Comparison of ENCODE assay signal across 9 cellular contexts in genomic region chr14:92456215-92457017, GRCh38. TPM values are rescaled to one million over a fixed set of nuclear protein-coding genes. Genes with fewer than 3 reads are reported as not detected.
A peak's percentile ranks its signal among the peaks of the same experiment; 100 is the strongest.
DNase-seq lines count a peak whose midpoint lies in the region; ATAC-seq, FAIRE-seq and TF ChIP-seq lines count a peak whose summit lies in the region.
"Had no signal": no experiment of that assay in that cellular context is flagged by ENCODE, and none has a peak within 500 bp of the region (broad histone marks: within the 10 kb centered on the region; RNA-seq: fewer than 3 reads in every experiment).

No MANE protein-coding gene starts in this region.

- H3K27me3 Mint-ChIP-seq in Caco-2 (ENCODE audit: insufficient read depth, unreplicated experiment) (no peaks in the 10 kb centered on the region), MCF 10A (ENCODE audit: insufficient read depth, unreplicated experiment) (no peaks in the 10 kb centered on the region)

- H3K27ac Mint-ChIP-seq in Caco-2 (ENCODE audit: unreplicated experiment) (no peak overlapping the region), MCF 10A (ENCODE audit: low read depth, unreplicated experiment) (no peak overlapping the region)

- intact Hi-C loops in Caco-2 (cut with micrococcal nuclease; ENCODE audit: unreplicated experiment) (no loop called here), MCF 10A (cut with micrococcal nuclease) (loop anchor here (1.0 to 5.0 kb wide), 4 partner anchors 151 to 321 kb away; no protein-coding TSS in a partner anchor), kidney (cut with DNase I) (no loop called here)

- BruUV-seq in Caco-2 (replicated peaks; lab: Mats Ljungman, UMichigan), result no TSS peak
- BruUV-seq in MCF 10A (replicated peaks; lab: Mats Ljungman, UMichigan), result no TSS peak

- CTCF ChIA-PET in Caco-2 (lab: Charles Lee), result no interaction called here
- CTCF ChIA-PET in MCF 10A (lab: Yijun Ruan, JAX), result interaction anchor here (0.6 to 1.6 kb wide), 5 partner anchors 9 to 394 kb away, joined by 3 to 7 read pairs (median 3); no protein-coding TSS in a partner anchor

- H3K9me3 ChIP-seq in Caco-2, result no peaks in the 10 kb centered on the region
- H3K9me3 ChIP-seq in kidney (ENCODE audit: control insufficient read depth in 1 of 2, low read length in 2 of 2), result no peaks in the 10 kb centered on the region
- no peaks in the 10 kb centered on the region for H3K9me3 ChIP-seq in tibial nerve

- FAIRE-seq in kidney (lab: Jason Lieb, UNC), result no peak

- no peak for TF ChIP-seq POLR2A in tibial nerve (IDR thresholded peaks at IDR 0.05)

- H3K36me3 Mint-ChIP-seq in Caco-2 (ENCODE audit: insufficient read depth, unreplicated experiment), result no peaks in the 10 kb centered on the region
- H3K36me3 Mint-ChIP-seq in MCF 10A (ENCODE audit: insufficient read depth, unreplicated experiment), result no peaks in the 10 kb centered on the region
- H3K36me3 Mint-ChIP-seq: naive B cell had no signal

- H3K9me3 Mint-ChIP-seq in Caco-2 (ENCODE audit: unreplicated experiment) (no peaks in the 10 kb centered on the region), MCF 10A (ENCODE audit: unreplicated experiment) (no peaks in the 10 kb centered on the region)

- peak; percentile 38 to 47 for TF ChIP-seq CTCF in Caco-2 (IDR thresholded peaks at IDR 0.05; ENCODE audit: insufficient read depth in 1 of 2, low read depth in 1 of 2, low read length in 1 of 2, severe bottlenecking in 1 of 2, unreplicated experiment in 1 of 2)
- TF ChIP-seq CTCF in MCF 10A (IDR thresholded peaks at IDR 0.05; ENCODE audit: unreplicated experiment), result peak; percentile 50
- peak; percentile 57 for TF ChIP-seq CTCF in kidney (IDR thresholded peaks at IDR 0.05; ENCODE audit: borderline replicate concordance, extremely low read depth, insufficient read depth)
- TF ChIP-seq CTCF in tibial nerve (IDR thresholded peaks at IDR 0.05), result peak; percentile 56 to 81 (median 74)

- DNase-seq in Caco-2 (peak in 1 of 2 experiments; percentile 59), NOMO-1 (lab: John Stamatoyannopoulos, UW; ENCODE audit: unreplicated experiment in 2 of 2) (peak; percentile 84 to 89), MCF 10A (ENCODE audit: unreplicated experiment) (peak; percentile 63), kidney (no peak), tibial nerve (ENCODE audit: low spot score in 2 of 2) (peak in 1 of 2 donors; percentile 58)
- DNase-seq: naive B cell had no signal

- H3K4me3 ChIP-seq in Caco-2 (ENCODE audit: low read depth, low read length), result no peak overlapping the region
- H3K4me3 ChIP-seq in kidney (ENCODE audit: low read length in 2 of 2), result no peak overlapping the region
- H3K4me3 ChIP-seq in tibial nerve, result no peak overlapping the region

- TF ChIP-seq EP300 in tibial nerve (IDR thresholded peaks at IDR 0.05), result no peak

- H3K4me1 Mint-ChIP-seq in Caco-2 (ENCODE audit: low read depth, unreplicated experiment) (no peaks in the 10 kb centered on the region), MCF 10A (ENCODE audit: insufficient read depth, unreplicated experiment) (no peaks in the 10 kb centered on the region)

- peak; percentile 47 for ATAC-seq in GM19395 (IDR thresholded peaks at IDR 0.05; ENCODE audit: unreplicated experiment)
- ATAC-seq in HG03280 (IDR thresholded peaks at IDR 0.05; ENCODE audit: unreplicated experiment), result no peak
- no peak for ATAC-seq in HG03097 (IDR thresholded peaks at IDR 0.05; ENCODE audit: low FRiP score, unreplicated experiment)

- H3K36me3 ChIP-seq in Caco-2 (ENCODE audit: control insufficient read depth, insufficient read depth, low read length), result no peaks in the 10 kb centered on the region
- H3K36me3 ChIP-seq in kidney (ENCODE audit: control insufficient read depth in 1 of 2, insufficient read depth in 2 of 2, low read length in 2 of 2), result no peaks in the 10 kb centered on the region
- peaks cover 0 to 14% (median 0%) of the 10 kb centered on the region in 3 donors for H3K36me3 ChIP-seq in tibial nerve

- peaks cover 7% of the 10 kb centered on the region; the same call in 1 of the 2 replicates for H3K4me1 ChIP-seq in Caco-2
- H3K4me1 ChIP-seq in kidney (ENCODE audit: control insufficient read depth in 1 of 2, insufficient read depth in 1 of 2, low read depth in 1 of 2, low read length in 2 of 2), result peaks cover 0 to 2% of the 10 kb centered on the region in 2 donors
- peaks cover 0 to 24% (median 6%) of the 10 kb centered on the region in 4 donors for H3K4me1 ChIP-seq in tibial nerve

- no peak overlapping the region for H3K9ac ChIP-seq in kidney (ENCODE audit: low read length in 2 of 2)

- H3K27ac ChIP-seq in kidney (ENCODE audit: low read depth in 2 of 2, low read length in 2 of 2) (no peak overlapping the region), tibial nerve (no peak overlapping the region)

- POLR2A ChIA-PET in Caco-2 (lab: Charles Lee) (no interaction called here), MCF 10A (lab: Yijun Ruan, JAX) (no interaction called here)

- no peak overlapping the region for H3K4me3 Mint-ChIP-seq in Caco-2 (ENCODE audit: unreplicated experiment)
- H3K4me3 Mint-ChIP-seq in MCF 10A (ENCODE audit: unreplicated experiment), result no peak overlapping the region

- WGBS in tibial nerve, 2 donors, result 66 to 67% methylated on average over 23 of the region's 23 CpGs

- H3K27me3 ChIP-seq in Caco-2 (replicated peaks; ENCODE audit: control insufficient read depth, insufficient read depth, low read length) (no peaks in the 10 kb centered on the region), tibial nerve (no peaks in the 10 kb centered on the region)

RNA-seq across cellular contexts. Expression of gene RIN3, which starts 57.2 kb away (rescaled TPM):
- total RNA-seq in Caco-2 (2022), result 18.4 and 20.7 TPM in 2 replicates
- 14.2 and 19.3 TPM in 2 replicates for total RNA-seq in MCF 10A (2022)
- 30.4 TPM for total RNA-seq in kidney
- 7.1 TPM for polyA plus RNA-seq in kidney (ENCODE audit: insufficient read depth, low read depth, low replicate concordance)
- total RNA-seq in tibial nerve, result 10 to 100 TPM; 14.2 to 34.2 (median 15.5) TPM
